13 cellular contexts compared by ENCODE assay signal in the genomic region with DNA sequence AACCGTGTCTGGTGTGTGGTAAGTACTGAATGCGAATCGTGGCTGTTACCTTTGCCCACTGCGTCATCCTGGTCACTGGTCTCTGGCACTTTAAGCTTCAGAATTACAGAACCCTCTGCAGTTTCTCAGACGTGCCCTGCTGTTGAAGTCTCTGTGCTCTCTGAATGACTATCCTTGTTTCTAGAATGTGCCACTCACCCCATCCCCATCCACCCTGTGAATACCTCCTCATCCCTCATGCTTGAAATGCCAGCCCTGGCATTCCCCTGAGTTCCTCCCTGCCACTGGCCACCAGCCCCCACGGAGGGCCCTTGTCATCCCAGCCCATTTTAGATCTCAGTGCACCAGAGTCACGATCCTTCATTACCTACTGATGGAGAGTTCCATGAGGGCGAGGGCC. TPM values are rescaled to one million over a fixed set of nuclear protein-coding genes. Genes with fewer than 3 reads are reported as not detected.
DNase-seq lines count a peak whose midpoint lies in the region; ATAC-seq and TF ChIP-seq lines count a peak whose summit lies in the region.
"Had no signal": no experiment of that assay in that cellular context is flagged by ENCODE, and none has a peak within 500 bp of the region (broad histone marks: within the 10 kb centered on the region; RNA-seq: fewer than 3 reads in every experiment).

No MANE protein-coding gene starts in this region.

- no peak for DNase-seq in activated naive CD4-positive, alpha-beta T cell treated with Interleukin-2 at 50 U/mL for 16 hours
- DNase-seq in colonic mucosa, result no peak
- DNase-seq in type B pancreatic cell (ENCODE audit: extremely low spot score, unreplicated experiment), result no peak
- DNase-seq in NCI-H128 (lab: John Stamatoyannopoulos, UW; ENCODE audit: unreplicated experiment), result no peak
- DNase-seq in NCI-H446 (lab: John Stamatoyannopoulos, UW), result no peak
- DNase-seq: activated CD4-positive, alpha-beta T cell treated with anti-CD3 and anti-CD28 coated beads, Interleukin-2, amount 50 U/mL, for 1 hour; activated naive CD4-positive, alpha-beta T cell; DND-41; SW 1271 had no signal

- peaks cover 38% of the 10 kb centered on the region for H3K4me1 Mint-ChIP-seq in activated naive CD4-positive, alpha-beta T cell treated with anti-CD3 and anti-CD28 coated beads, Interleukin-2, amount 50 U/mL, for 24 hours
- peaks cover 50% of the 10 kb centered on the region for H3K4me1 Mint-ChIP-seq in type B pancreatic cell (ENCODE audit: unreplicated experiment)

- no peak overlapping the region for H3K4me3 Mint-ChIP-seq in activated naive CD4-positive, alpha-beta T cell treated with anti-CD3 and anti-CD28 coated beads, Interleukin-2, amount 50 U/mL, for 24 hours
- H3K4me3 Mint-ChIP-seq in type B pancreatic cell, result peak overlapping the region; percentile 54

- H3K36me3 ChIP-seq in colonic mucosa (no peaks in the 10 kb centered on the region), muscle layer of duodenum (ENCODE audit: control insufficient read depth in 1 of 2, insufficient read depth in 2 of 2, low read length in 2 of 2) (peaks cover 5 to 6% of the 10 kb centered on the region in 2 donors)
- H3K36me3 ChIP-seq: MG63 had no signal

- H3K27me3 ChIP-seq in colonic mucosa (no peaks in the 10 kb centered on the region), muscle layer of duodenum (ENCODE audit: low read depth, low read length) (no peaks in the 10 kb centered on the region)
- H3K27me3 ChIP-seq: MG63 had no signal

- H3K27ac ChIP-seq in colonic mucosa (peak overlapping the region; percentile 92), muscle layer of duodenum (ENCODE audit: low read length) (peak overlapping the region; percentile 62)

- H3K9ac ChIP-seq in colonic mucosa (ENCODE audit: low read depth in 2 of 2, low read length in 2 of 2), result peak overlapping the region; percentile 48 to 85

- H3K9me3 Mint-ChIP-seq in activated naive CD4-positive, alpha-beta T cell treated with anti-CD3 and anti-CD28 coated beads, Interleukin-2, amount 50 U/mL, for 24 hours, result no peaks in the 10 kb centered on the region
- no peaks in the 10 kb centered on the region for H3K9me3 Mint-ChIP-seq in type B pancreatic cell

- intact Hi-C loops in colonic mucosa (cut with DNase I), result no loop called here

- H3K27ac Mint-ChIP-seq in activated naive CD4-positive, alpha-beta T cell treated with anti-CD3 and anti-CD28 coated beads, Interleukin-2, amount 50 U/mL, for 24 hours, result peak overlapping the region; percentile 77
- peak overlapping the region; percentile 100 for H3K27ac Mint-ChIP-seq in type B pancreatic cell

- H3K4me1 ChIP-seq in colonic mucosa, result peaks cover 65% of the 10 kb centered on the region
- H3K4me1 ChIP-seq in muscle layer of duodenum (ENCODE audit: control insufficient read depth in 1 of 2, insufficient read depth in 2 of 2, low read length in 2 of 2), result peaks cover 58 to 60% of the 10 kb centered on the region in 2 donors

- H3K4me3 ChIP-seq in colonic mucosa (no peak overlapping the region), muscle layer of duodenum (ENCODE audit: low read depth in 1 of 2, low read length in 2 of 2) (no peak overlapping the region)
- H3K4me3 ChIP-seq: MG63 had no signal

- H3K9me3 ChIP-seq in colonic mucosa, result no peaks in the 10 kb centered on the region
- no peaks in the 10 kb centered on the region for H3K9me3 ChIP-seq in muscle layer of duodenum (ENCODE audit: control insufficient read depth in 1 of 2, low read length in 2 of 2)
- H3K9me3 ChIP-seq: MG63 had no signal

- ATAC-seq in SK-N-SH treated with all-trans-retinoic acid at 6 μM for 48 hours, result no peak

- peaks cover 6% of the 10 kb centered on the region for H3K36me3 Mint-ChIP-seq in activated naive CD4-positive, alpha-beta T cell treated with anti-CD3 and anti-CD28 coated beads, Interleukin-2, amount 50 U/mL, for 24 hours
- peaks cover 9% of the 10 kb centered on the region for H3K36me3 Mint-ChIP-seq in type B pancreatic cell

- H3K27me3 Mint-ChIP-seq in activated naive CD4-positive, alpha-beta T cell treated with anti-CD3 and anti-CD28 coated beads, Interleukin-2, amount 50 U/mL, for 24 hours, result no peaks in the 10 kb centered on the region
- no peaks in the 10 kb centered on the region for H3K27me3 Mint-ChIP-seq in type B pancreatic cell

- no peak for TF ChIP-seq CTCF in colonic mucosa (IDR thresholded peaks at IDR 0.05)
- TF ChIP-seq CTCF in type B pancreatic cell (conservative IDR thresholded peaks at IDR 0.05), result no peak

TF ChIP-seq in SK-N-SH treated with all-trans-retinoic acid at 6 μM for 48 hours, 23 proteins besides CTCF, POLR2A, EP300 and RAD21 (continues in another document):
- TF ChIP-seq ARNTL (CRISPR knock-in tag; IDR thresholded peaks at IDR 0.05; ENCODE audit: borderline replicate concordance, low read depth) (no peak), ZC3H10 (CRISPR knock-in tag; IDR thresholded peaks at IDR 0.05) (no peak), OSR1 (CRISPR knock-in tag; IDR thresholded peaks at IDR 0.05) (no peak), TOX (CRISPR knock-in tag; IDR thresholded peaks at IDR 0.05; ENCODE audit: borderline replicate concordance) (no peak), ZNF8 (CRISPR knock-in tag; IDR thresholded peaks at IDR 0.05) (no peak), RARB (CRISPR knock-in tag; IDR thresholded peaks at IDR 0.05) (no peak), TCF4 (CRISPR knock-in tag; IDR thresholded peaks at IDR 0.05; ENCODE audit: borderline replicate concordance) (no peak), GLIS3 (CRISPR knock-in tag; IDR thresholded peaks at IDR 0.05) (no peak), ZFP30 (CRISPR knock-in tag; IDR thresholded peaks at IDR 0.05) (no peak), CSDC2 (CRISPR knock-in tag; IDR thresholded peaks at IDR 0.05) (no peak), ZFP3 (CRISPR knock-in tag; IDR thresholded peaks at IDR 0.05) (no peak)
- TF ChIP-seq, protein P1, sequence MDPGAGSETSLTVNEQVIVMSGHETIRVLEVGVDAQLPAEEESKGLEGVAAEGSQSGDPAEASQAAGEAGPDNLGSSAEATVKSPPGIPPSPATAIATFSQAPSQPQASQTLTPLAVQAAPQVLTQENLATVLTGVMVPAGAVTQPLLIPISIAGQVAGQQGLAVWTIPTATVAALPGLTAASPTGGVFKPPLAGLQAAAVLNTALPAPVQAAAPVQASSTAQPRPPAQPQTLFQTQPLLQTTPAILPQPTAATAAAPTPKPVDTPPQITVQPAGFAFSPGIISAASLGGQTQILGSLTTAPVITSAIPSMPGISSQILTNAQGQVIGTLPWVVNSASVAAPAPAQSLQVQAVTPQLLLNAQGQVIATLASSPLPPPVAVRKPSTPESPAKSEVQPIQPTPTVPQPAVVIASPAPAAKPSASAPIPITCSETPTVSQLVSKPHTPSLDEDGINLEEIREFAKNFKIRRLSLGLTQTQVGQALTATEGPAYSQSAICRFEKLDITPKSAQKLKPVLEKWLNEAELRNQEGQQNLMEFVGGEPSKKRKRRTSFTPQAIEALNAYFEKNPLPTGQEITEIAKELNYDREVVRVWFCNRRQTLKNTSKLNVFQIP (CRISPR knock-in tag; IDR thresholded peaks at IDR 0.05; ENCODE audit: borderline replicate concordance, low read depth), result no peak
- TF ChIP-seq, protein P2, sequence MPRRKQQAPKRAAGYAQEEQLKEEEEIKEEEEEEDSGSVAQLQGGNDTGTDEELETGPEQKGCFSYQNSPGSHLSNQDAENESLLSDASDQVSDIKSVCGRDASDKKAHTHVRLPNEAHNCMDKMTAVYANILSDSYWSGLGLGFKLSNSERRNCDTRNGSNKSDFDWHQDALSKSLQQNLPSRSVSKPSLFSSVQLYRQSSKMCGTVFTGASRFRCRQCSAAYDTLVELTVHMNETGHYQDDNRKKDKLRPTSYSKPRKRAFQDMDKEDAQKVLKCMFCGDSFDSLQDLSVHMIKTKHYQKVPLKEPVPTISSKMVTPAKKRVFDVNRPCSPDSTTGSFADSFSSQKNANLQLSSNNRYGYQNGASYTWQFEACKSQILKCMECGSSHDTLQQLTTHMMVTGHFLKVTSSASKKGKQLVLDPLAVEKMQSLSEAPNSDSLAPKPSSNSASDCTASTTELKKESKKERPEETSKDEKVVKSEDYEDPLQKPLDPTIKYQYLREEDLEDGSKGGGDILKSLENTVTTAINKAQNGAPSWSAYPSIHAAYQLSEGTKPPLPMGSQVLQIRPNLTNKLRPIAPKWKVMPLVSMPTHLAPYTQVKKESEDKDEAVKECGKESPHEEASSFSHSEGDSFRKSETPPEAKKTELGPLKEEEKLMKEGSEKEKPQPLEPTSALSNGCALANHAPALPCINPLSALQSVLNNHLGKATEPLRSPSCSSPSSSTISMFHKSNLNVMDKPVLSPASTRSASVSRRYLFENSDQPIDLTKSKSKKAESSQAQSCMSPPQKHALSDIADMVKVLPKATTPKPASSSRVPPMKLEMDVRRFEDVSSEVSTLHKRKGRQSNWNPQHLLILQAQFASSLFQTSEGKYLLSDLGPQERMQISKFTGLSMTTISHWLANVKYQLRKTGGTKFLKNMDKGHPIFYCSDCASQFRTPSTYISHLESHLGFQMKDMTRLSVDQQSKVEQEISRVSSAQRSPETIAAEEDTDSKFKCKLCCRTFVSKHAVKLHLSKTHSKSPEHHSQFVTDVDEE (CRISPR knock-in tag; IDR thresholded peaks at IDR 0.05), result no peak
- TF ChIP-seq, protein P3, sequence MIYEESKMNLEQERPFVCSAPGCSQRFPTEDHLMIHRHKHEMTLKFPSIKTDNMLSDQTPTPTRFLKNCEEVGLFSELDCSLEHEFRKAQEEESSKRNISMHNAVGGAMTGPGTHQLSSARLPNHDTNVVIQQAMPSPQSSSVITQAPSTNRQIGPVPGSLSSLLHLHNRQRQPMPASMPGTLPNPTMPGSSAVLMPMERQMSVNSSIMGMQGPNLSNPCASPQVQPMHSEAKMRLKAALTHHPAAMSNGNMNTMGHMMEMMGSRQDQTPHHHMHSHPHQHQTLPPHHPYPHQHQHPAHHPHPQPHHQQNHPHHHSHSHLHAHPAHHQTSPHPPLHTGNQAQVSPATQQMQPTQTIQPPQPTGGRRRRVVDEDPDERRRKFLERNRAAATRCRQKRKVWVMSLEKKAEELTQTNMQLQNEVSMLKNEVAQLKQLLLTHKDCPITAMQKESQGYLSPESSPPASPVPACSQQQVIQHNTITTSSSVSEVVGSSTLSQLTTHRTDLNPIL (CRISPR knock-in tag; IDR thresholded peaks at IDR 0.05; ENCODE audit: low read depth), result no peak

RNA-seq across cellular contexts. Expression of a gene that starts 21.3 kb away (rescaled TPM):
- total RNA-seq in colonic mucosa (10 to 100 TPM; 55.5 to 85.6 TPM), type B pancreatic cell (ENCODE audit: low replicate concordance) (55.6 and 103 TPM in 2 replicates)

RNA-seq across cellular contexts. Expression of a gene that starts 57.0 kb away (rescaled TPM):
- total RNA-seq in colonic mucosa, result 10 to 100 TPM; 13.9 to 26.9 TPM
- total RNA-seq in type B pancreatic cell (ENCODE audit: low replicate concordance), result 19.0 and 21.7 TPM in 2 replicates

RNA-seq across cellular contexts. Expression of a gene that starts 57.3 kb away (rescaled TPM):
- total RNA-seq in colonic mucosa (10 to 100 TPM; 54.8 to 98.3 TPM), type B pancreatic cell (ENCODE audit: low replicate concordance) (53.9 and 66.1 TPM in 2 replicates)
